Comparison of ENCODE assay signal across 10 cellular contexts in the genomic region with DNA sequence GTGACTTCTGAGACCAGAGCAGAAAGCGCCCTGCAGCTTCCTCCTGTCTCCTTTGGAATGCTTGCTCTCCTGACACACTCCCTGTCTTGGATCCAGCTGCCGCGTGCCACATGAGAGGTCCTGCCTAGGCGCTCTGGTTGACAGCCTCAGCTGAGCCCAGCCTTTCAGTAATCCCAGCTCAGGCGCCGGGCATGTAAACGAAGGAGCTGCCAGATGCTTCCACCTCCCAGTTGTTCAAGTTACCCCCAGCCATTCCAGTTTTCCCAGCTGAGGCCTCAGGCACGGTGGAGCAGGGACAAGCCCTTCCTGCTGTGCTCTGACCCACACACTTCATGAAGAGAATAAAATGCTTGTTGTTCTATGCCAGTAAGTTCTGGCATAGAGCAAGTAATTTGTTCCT. TPM values are rescaled to one million over a fixed set of nuclear protein-coding genes. Genes with fewer than 3 reads are reported as not detected.
DNase-seq lines count a peak whose midpoint lies in the region; ATAC-seq, FAIRE-seq and TF ChIP-seq lines count a peak whose summit lies in the region.
"Had no signal": no experiment of that assay in that cellular context is flagged by ENCODE, and none has a peak within 500 bp of the region (broad histone marks: within the 10 kb centered on the region; RNA-seq: fewer than 3 reads in every experiment).

No MANE protein-coding gene starts in this region.

- no peak for TF ChIP-seq RAD21 in SK-N-SH (IDR thresholded peaks at IDR 0.05; ENCODE audit: low read length)

- peak; percentile 9 for FAIRE-seq in urothelium cell line (lab: Jason Lieb, UNC)

- no peak overlapping the region for H3K27ac Mint-ChIP-seq in stimulated activated memory B cell treated with anti-CD40 and anti-IgM and Interleukin-4, amounts not matched to agents 10 μg/mL and 1 μg/mL and 100 μg/mL, for 72 hours

- H4K20me1 ChIP-seq in SK-N-SH (ENCODE audit: insufficient read depth) = no peaks in the 10 kb centered on the region

- DNase-seq in SK-N-SH = no peak
- DNase-seq in coronary artery (ENCODE audit: low spot score) = no peak
- DNase-seq in left kidney (ENCODE audit: low read depth, low spot score) = peak; percentile 82
- no peak for DNase-seq in urothelium cell line (ENCODE audit: low spot score)
- DNase-seq in effector CD8-positive, alpha-beta T cell (lab: John Stamatoyannopoulos, UW) = no peak
- no peak for DNase-seq in KG1 (lab: John Stamatoyannopoulos, UW)

- H3K4me1 ChIP-seq in SK-N-SH (ENCODE audit: control insufficient read depth in 1 of 2, insufficient read depth in 2 of 2, low read depth in 1 of 2, low read length in 1 of 2) = peaks cover 0 to 8% of the 10 kb centered on the region in 2 experiments; a peak in 1 of 4 replicates

- peaks cover 44% of the 10 kb centered on the region for H3K27me3 Mint-ChIP-seq in stimulated activated memory B cell treated with anti-CD40 and anti-IgM and Interleukin-4, amounts not matched to agents 10 μg/mL and 1 μg/mL and 100 μg/mL, for 72 hours

- TF ChIP-seq CTCF in SK-N-SH (IDR thresholded peaks at IDR 0.05) (no peak), coronary artery (IDR thresholded peaks at IDR 0.05) (no peak)

- H3K4me3 Mint-ChIP-seq in stimulated activated memory B cell treated with anti-CD40 and anti-IgM and Interleukin-4, amounts not matched to agents 10 μg/mL and 1 μg/mL and 100 μg/mL, for 72 hours = no peak overlapping the region

- no peaks in the 10 kb centered on the region for H3K36me3 ChIP-seq in SK-N-SH (replicated peaks in 1 of 2; ENCODE audit: control insufficient read depth in 1 of 2, insufficient read depth in 2 of 2, low read length in 1 of 2)
- H3K36me3 ChIP-seq: adrenal gland had no signal

- H3K9ac ChIP-seq in SK-N-SH = no peak overlapping the region

- TF ChIP-seq EP300 in SK-N-SH (IDR thresholded peaks at IDR 0.05; ENCODE audit: borderline replicate concordance in 1 of 2, low read depth in 1 of 2, low read length in 1 of 2) = no peak

- H3K4me3 ChIP-seq in SK-N-SH (ENCODE audit: low read depth in 2 of 2, low read length in 1 of 2) = no peak overlapping the region
- no peak overlapping the region for H3K4me3 ChIP-seq in coronary artery
- H3K4me3 ChIP-seq: adrenal gland had no signal

- H3K9me3 Mint-ChIP-seq in stimulated activated memory B cell treated with anti-CD40 and anti-IgM and Interleukin-4, amounts not matched to agents 10 μg/mL and 1 μg/mL and 100 μg/mL, for 72 hours = no peaks in the 10 kb centered on the region

- CTCF ChIA-PET in SK-N-SH (lab: Yijun Ruan, JAX) = interaction anchor here (0.9 to 2.6 kb wide), 4 partner anchors 19 to 40 kb away, joined by 3 to 10 read pairs (median 4); no protein-coding TSS in a partner anchor

- H3K79me2 ChIP-seq in SK-N-SH (ENCODE audit: insufficient read depth) = no peaks in the 10 kb centered on the region

- no peaks in the 10 kb centered on the region for H3K4me1 Mint-ChIP-seq in stimulated activated memory B cell treated with anti-CD40 and anti-IgM and Interleukin-4, amounts not matched to agents 10 μg/mL and 1 μg/mL and 100 μg/mL, for 72 hours

- no peaks in the 10 kb centered on the region for H3K9me2 ChIP-seq in SK-N-SH

- 67% methylated on average over 7 of the region's 8 CpGs for WGBS in SK-N-SH (ENCODE audit: low lambda C conversion rate)

- no peaks in the 10 kb centered on the region for H3K36me3 Mint-ChIP-seq in stimulated activated memory B cell treated with anti-CD40 and anti-IgM and Interleukin-4, amounts not matched to agents 10 μg/mL and 1 μg/mL and 100 μg/mL, for 72 hours

- peaks cover 11% of the 10 kb centered on the region for H3K27me3 ChIP-seq in SK-N-SH (ENCODE audit: insufficient read depth)
- H3K27me3 ChIP-seq: adrenal gland had no signal

- peak; percentile 47; the same call in 2 of the 3 replicates for ATAC-seq in SK-N-SH treated with all-trans-retinoic acid at 6 μM for 48 hours
- no peak for ATAC-seq in stimulated activated memory B cell treated with anti-CD40 and anti-IgM and Interleukin-4, amounts not matched to agents 10 μg/mL and 1 μg/mL and 100 μg/mL, for 72 hours

- H3K9me3 ChIP-seq in SK-N-SH = no peaks in the 10 kb centered on the region
- H3K9me3 ChIP-seq: adrenal gland had no signal

- no peak overlapping the region for H2AFZ ChIP-seq in SK-N-SH (ENCODE audit: low read depth)

- H3F3A ChIP-seq in SK-N-SH (replicated peaks; ENCODE audit: insufficient read depth) = no peaks in the 10 kb centered on the region

- POLR2A ChIA-PET in SK-N-SH (lab: Yijun Ruan, JAX) = interaction anchor here (0.6 kb wide), 1 partner anchor 21 kb away, joined by 3 read pairs; no protein-coding TSS in a partner anchor

- no peak overlapping the region for H3K27ac ChIP-seq in SK-N-SH (ENCODE audit: low read depth in 2 of 2, low read length in 1 of 2)
- H3K27ac ChIP-seq in coronary artery = peak overlapping the region; percentile 26 to 68
- H3K27ac ChIP-seq: C4-2B had no signal

- no peak overlapping the region for H3K4me2 ChIP-seq in SK-N-SH

TF ChIP-seq in SK-N-SH treated with all-trans-retinoic acid at 6 μM for 48 hours, 23 proteins besides CTCF, POLR2A, EP300 and RAD21 (continues in another document):
- TF ChIP-seq TOX (CRISPR knock-in tag; IDR thresholded peaks at IDR 0.05; ENCODE audit: borderline replicate concordance) (no peak), ARNTL (CRISPR knock-in tag; IDR thresholded peaks at IDR 0.05; ENCODE audit: borderline replicate concordance, low read depth) (no peak), ZNF8 (CRISPR knock-in tag; IDR thresholded peaks at IDR 0.05) (no peak), TCF4 (CRISPR knock-in tag; IDR thresholded peaks at IDR 0.05; ENCODE audit: borderline replicate concordance) (no peak), PPARA (CRISPR knock-in tag; IDR thresholded peaks at IDR 0.05; ENCODE audit: borderline replicate concordance) (no peak), OSR1 (CRISPR knock-in tag; IDR thresholded peaks at IDR 0.05) (no peak)
- TF ChIP-seq, protein P1, sequence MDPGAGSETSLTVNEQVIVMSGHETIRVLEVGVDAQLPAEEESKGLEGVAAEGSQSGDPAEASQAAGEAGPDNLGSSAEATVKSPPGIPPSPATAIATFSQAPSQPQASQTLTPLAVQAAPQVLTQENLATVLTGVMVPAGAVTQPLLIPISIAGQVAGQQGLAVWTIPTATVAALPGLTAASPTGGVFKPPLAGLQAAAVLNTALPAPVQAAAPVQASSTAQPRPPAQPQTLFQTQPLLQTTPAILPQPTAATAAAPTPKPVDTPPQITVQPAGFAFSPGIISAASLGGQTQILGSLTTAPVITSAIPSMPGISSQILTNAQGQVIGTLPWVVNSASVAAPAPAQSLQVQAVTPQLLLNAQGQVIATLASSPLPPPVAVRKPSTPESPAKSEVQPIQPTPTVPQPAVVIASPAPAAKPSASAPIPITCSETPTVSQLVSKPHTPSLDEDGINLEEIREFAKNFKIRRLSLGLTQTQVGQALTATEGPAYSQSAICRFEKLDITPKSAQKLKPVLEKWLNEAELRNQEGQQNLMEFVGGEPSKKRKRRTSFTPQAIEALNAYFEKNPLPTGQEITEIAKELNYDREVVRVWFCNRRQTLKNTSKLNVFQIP (CRISPR knock-in tag; IDR thresholded peaks at IDR 0.05; ENCODE audit: borderline replicate concordance, low read depth) = no peak

TF ChIP-seq in SK-N-SH, 30 proteins besides CTCF, POLR2A, EP300 and RAD21 (continues in another document):
- TF ChIP-seq NRF1 (IDR thresholded peaks at IDR 0.05; ENCODE audit: low read depth, low read length) (no peak), RCOR1 (IDR thresholded peaks at IDR 0.05; ENCODE audit: low read length) (no peak), ELF1 (IDR thresholded peaks at IDR 0.05) (no peak), POLR2AphosphoS5 (IDR thresholded peaks at IDR 0.05; ENCODE audit: low read depth, low read length) (no peak), NFIC (IDR thresholded peaks at IDR 0.05; ENCODE audit: borderline replicate concordance) (no peak), JUND (IDR thresholded peaks at IDR 0.05) (no peak), GATA2 (CRISPR knock-in tag; IDR thresholded peaks at IDR 0.05) (no peak), TCF12 (IDR thresholded peaks at IDR 0.05) (no peak), MEF2A (IDR thresholded peaks at IDR 0.05; ENCODE audit: borderline replicate concordance, low read depth) (no peak), FOSL2 (IDR thresholded peaks at IDR 0.05; ENCODE audit: borderline replicate concordance, low read depth) (no peak)
- TF ChIP-seq, protein P2, sequence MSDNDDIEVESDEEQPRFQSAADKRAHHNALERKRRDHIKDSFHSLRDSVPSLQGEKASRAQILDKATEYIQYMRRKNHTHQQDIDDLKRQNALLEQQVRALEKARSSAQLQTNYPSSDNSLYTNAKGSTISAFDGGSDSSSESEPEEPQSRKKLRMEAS (IDR thresholded peaks at IDR 0.05; ENCODE audit: low read depth) = no peak
- TF ChIP-seq, protein P3, sequence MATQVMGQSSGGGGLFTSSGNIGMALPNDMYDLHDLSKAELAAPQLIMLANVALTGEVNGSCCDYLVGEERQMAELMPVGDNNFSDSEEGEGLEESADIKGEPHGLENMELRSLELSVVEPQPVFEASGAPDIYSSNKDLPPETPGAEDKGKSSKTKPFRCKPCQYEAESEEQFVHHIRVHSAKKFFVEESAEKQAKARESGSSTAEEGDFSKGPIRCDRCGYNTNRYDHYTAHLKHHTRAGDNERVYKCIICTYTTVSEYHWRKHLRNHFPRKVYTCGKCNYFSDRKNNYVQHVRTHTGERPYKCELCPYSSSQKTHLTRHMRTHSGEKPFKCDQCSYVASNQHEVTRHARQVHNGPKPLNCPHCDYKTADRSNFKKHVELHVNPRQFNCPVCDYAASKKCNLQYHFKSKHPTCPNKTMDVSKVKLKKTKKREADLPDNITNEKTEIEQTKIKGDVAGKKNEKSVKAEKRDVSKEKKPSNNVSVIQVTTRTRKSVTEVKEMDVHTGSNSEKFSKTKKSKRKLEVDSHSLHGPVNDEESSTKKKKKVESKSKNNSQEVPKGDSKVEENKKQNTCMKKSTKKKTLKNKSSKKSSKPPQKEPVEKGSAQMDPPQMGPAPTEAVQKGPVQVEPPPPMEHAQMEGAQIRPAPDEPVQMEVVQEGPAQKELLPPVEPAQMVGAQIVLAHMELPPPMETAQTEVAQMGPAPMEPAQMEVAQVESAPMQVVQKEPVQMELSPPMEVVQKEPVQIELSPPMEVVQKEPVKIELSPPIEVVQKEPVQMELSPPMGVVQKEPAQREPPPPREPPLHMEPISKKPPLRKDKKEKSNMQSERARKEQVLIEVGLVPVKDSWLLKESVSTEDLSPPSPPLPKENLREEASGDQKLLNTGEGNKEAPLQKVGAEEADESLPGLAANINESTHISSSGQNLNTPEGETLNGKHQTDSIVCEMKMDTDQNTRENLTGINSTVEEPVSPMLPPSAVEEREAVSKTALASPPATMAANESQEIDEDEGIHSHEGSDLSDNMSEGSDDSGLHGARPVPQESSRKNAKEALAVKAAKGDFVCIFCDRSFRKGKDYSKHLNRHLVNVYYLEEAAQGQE (IDR thresholded peaks at IDR 0.05; ENCODE audit: low read depth, low read length) = no peak

RNA-seq across cellular contexts. Expression of a gene that starts 14.3 kb away (rescaled TPM):
- 0.59 and 0.62 TPM in 2 replicates for polyA plus RNA-seq in SK-N-SH (2012; rRNA removed)
- 0.33 and 0.43 TPM in 2 replicates for polyA plus RNA-seq in SK-N-SH (2012; cell fraction: cytosol; rRNA removed)
- 0.42 and 0.54 TPM in 2 replicates for polyA plus RNA-seq in SK-N-SH (2012; cell fraction: nucleus; rRNA removed)

Comparison
In these comparisons a context has a peak if more than half of its experiments do, and no peak if none do; other contexts are left out.
1. H3K27ac ChIP-seq: peak in coronary artery (2 of 2); none in SK-N-SH (0 of 2).